11 cellular contexts compared by ENCODE assay signal in genomic region chr1:41672173-41672572, GRCh38.
DNase-seq lines count a peak whose midpoint lies in the region; ATAC-seq and TF ChIP-seq lines count a peak whose summit lies in the region.
"Had no signal": no experiment of that assay in that cellular context is flagged by ENCODE, and none has a peak within 500 bp of the region (broad histone marks: within the 10 kb centered on the region; RNA-seq: fewer than 3 reads in every experiment).

No MANE protein-coding gene starts in this region.

- ATAC-seq in GM21367 (IDR thresholded peaks at IDR 0.05; ENCODE audit: unreplicated experiment), result no peak

- no peak overlapping the region for H3K27ac ChIP-seq in A673 (ENCODE audit: low read depth, low read length, poor library complexity, severe bottlenecking)
- H3K27ac ChIP-seq: WERI-Rb-1 had no signal

- POLR2A ChIA-PET in A673 (lab: Charles Lee; ENCODE audit: low non-redundant PET), result no interaction called here

- H3K9me3 Mint-ChIP-seq in Calu3 (ENCODE audit: low read depth, unreplicated experiment) (no peaks in the 10 kb centered on the region), nephron (no peaks in the 10 kb centered on the region)

- H3K4me3 ChIP-seq in cardiac fibroblast (replicated peaks in 1 of 2; ENCODE audit: low read depth in 2 of 2, low read length in 2 of 2) (no peak overlapping the region), A673 (ENCODE audit: low read depth, low read length, poor library complexity, severe bottlenecking) (no peak overlapping the region)
- H3K4me3 ChIP-seq: MG63 had no signal

- intact Hi-C loops in Calu3 (cut with micrococcal nuclease; ENCODE audit: unreplicated experiment) (no loop called here), A673 (cut with micrococcal nuclease; ENCODE audit: unreplicated experiment) (no loop called here)

- CTCF ChIA-PET in Calu3 (lab: Charles Lee), result interaction anchor here (1.1 to 1.5 kb wide), 2 partner anchors 9 to 10 kb away, joined by 4 read pairs; no protein-coding TSS in a partner anchor
- CTCF ChIA-PET in A673 (lab: Charles Lee), result no interaction called here

- H3K4me1 Mint-ChIP-seq in Calu3 (ENCODE audit: low read depth, unreplicated experiment) (peaks cover 63% of the 10 kb centered on the region), nephron (peaks cover 70% of the 10 kb centered on the region)

- no peaks in the 10 kb centered on the region for H3K27me3 ChIP-seq in A673 (replicated peaks; ENCODE audit: insufficient read depth, low read depth, low read length, poor library complexity)
- H3K27me3 ChIP-seq: MG63 had no signal

- H3K27me3 Mint-ChIP-seq in Calu3 (ENCODE audit: unreplicated experiment) (peaks cover 26% of the 10 kb centered on the region), nephron (ENCODE audit: low read depth) (peaks cover 24% of the 10 kb centered on the region)

- H3K36me3 Mint-ChIP-seq in Calu3 (ENCODE audit: insufficient read depth, unreplicated experiment), result peaks cover 6% of the 10 kb centered on the region
- H3K36me3 Mint-ChIP-seq in nephron (ENCODE audit: low read depth), result no peaks in the 10 kb centered on the region

- DNase-seq in Calu3 (peak; percentile 78), OCI-M1 (lab: John Stamatoyannopoulos, UW) (peak; percentile 15), cardiac fibroblast (ENCODE audit: low read depth in 2 of 2) (peak; percentile 62 to 72), A673 (ENCODE audit: low spot score) (no peak), NCI-H2196 (lab: John Stamatoyannopoulos, UW; ENCODE audit: unreplicated experiment) (no peak), DMS153 (lab: John Stamatoyannopoulos, UW) (no peak)
- DNase-seq: H7, MG63, WERI-Rb-1 had no signal

- H3K4me3 Mint-ChIP-seq in Calu3 (ENCODE audit: low read depth, unreplicated experiment) (peak overlapping the region; percentile 5), nephron (no peak overlapping the region)

- H3K4me1 ChIP-seq in A673 (ENCODE audit: insufficient read depth, low read length, poor library complexity, severe bottlenecking), result peaks cover 8% of the 10 kb centered on the region

- BruUV-seq in Calu3 (replicated peaks; lab: Mats Ljungman, UMichigan) (no TSS peak), A673 (replicated peaks; lab: Mats Ljungman, UMichigan) (no TSS peak)

- no peaks in the 10 kb centered on the region for H3K36me3 ChIP-seq in A673 (ENCODE audit: insufficient read depth, low read length, poor library complexity, severe bottlenecking)
- H3K36me3 ChIP-seq: MG63, WERI-Rb-1 had no signal

- no peak for TF ChIP-seq CTCF in Calu3 (IDR thresholded peaks at IDR 0.05; ENCODE audit: unreplicated experiment)
- no peak for TF ChIP-seq CTCF in cardiac fibroblast (IDR thresholded peaks at IDR 0.05; ENCODE audit: low read depth, low read length)
- no peak for TF ChIP-seq CTCF in nephron (IDR thresholded peaks at IDR 0.05; ENCODE audit: unreplicated experiment in 3 of 3)
- no peak for TF ChIP-seq CTCF in A673 (conservative IDR thresholded peaks at IDR 0.05; ENCODE audit: low read depth, low read length)

- H3K27ac Mint-ChIP-seq in Calu3 (ENCODE audit: unreplicated experiment), result peak overlapping the region; percentile 40
- peak overlapping the region; percentile 33 to 86 (median 54) for H3K27ac Mint-ChIP-seq in nephron

- no peaks in the 10 kb centered on the region for H3K9me3 ChIP-seq in A673 (ENCODE audit: low read depth, low read length, poor library complexity, severe bottlenecking)
- H3K9me3 ChIP-seq: MG63 had no signal

Comparison
In these comparisons a context has a peak if more than half of its experiments do, and no peak if none do; other contexts are left out.
1. DNase-seq: peak in Calu3 (single experiment), OCI-M1 (single experiment) and cardiac fibroblast (2 of 2); none in A673 (single experiment), NCI-H2196 (single experiment) and DMS153 (single experiment).